8 cellular contexts compared by ENCODE assay signal in genomic region chr20:63894358-63895201, GRCh38. TPM values are rescaled to one million over a fixed set of nuclear protein-coding genes. Genes with fewer than 3 reads are reported as not detected.
DNase-seq lines count a peak whose midpoint lies in the region; ATAC-seq and TF ChIP-seq lines count a peak whose summit lies in the region.

A gene with protein sequence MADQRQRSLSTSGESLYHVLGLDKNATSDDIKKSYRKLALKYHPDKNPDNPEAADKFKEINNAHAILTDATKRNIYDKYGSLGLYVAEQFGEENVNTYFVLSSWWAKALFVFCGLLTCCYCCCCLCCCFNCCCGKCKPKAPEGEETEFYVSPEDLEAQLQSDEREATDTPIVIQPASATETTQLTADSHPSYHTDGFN (plus strand): TSS chr20:63895126. CDS start chr20:63928346, 33,220 bp downstream.

- TF ChIP-seq CTCF in AG09309 (IDR thresholded peaks at IDR 0.05; ENCODE audit: control insufficient read depth, insufficient read depth, low read depth, low read length, missing control alignments): no peak
- peak in 3 of 11 experiments; percentile 6 to 22 (median 22) for TF ChIP-seq CTCF in spleen (IDR thresholded peaks at IDR 0.05 in 8 of 11, conservative IDR thresholded peaks at IDR 0.05 in 3 of 11)

- in situ Hi-C loops in GM18951 (cut with MboI; ENCODE audit: low sequenced_read_pairs, unreplicated experiment): no loop called here

- H3K36me3 ChIP-seq in spleen: peaks cover 0 to 60% (median 21%) of the 10 kb centered on the region in 6 donors

- intact Hi-C loops in spleen (cut with DNase I; ENCODE audit: low total_unique reads): no loop called here

- H3K4me1 ChIP-seq in spleen: peaks cover 17 to 68% (median 47%) of the 10 kb centered on the region in 6 donors

- H3K27me3 ChIP-seq in spleen (replicated peaks in 1 of 7): no peaks in the 10 kb centered on the region

- TF ChIP-seq POLR2A in GM18951 (IDR thresholded peaks at IDR 0.05; ENCODE audit: extremely low read depth, insufficient read depth, insufficient read length): peak; percentile 59
- TF ChIP-seq POLR2A in spleen (IDR thresholded peaks at IDR 0.05): peak in 1 of 3 donors; percentile 66

- H3K9me3 ChIP-seq in spleen: no peaks in the 10 kb centered on the region

- DNase-seq in AG09309 (ENCODE audit: low read depth): peak; percentile 49
- DNase-seq in NCI-H345 (lab: John Stamatoyannopoulos, UW): peak; percentile 97
- peak; percentile 98 for DNase-seq in central memory CD4-positive, alpha-beta T cell
- peak; percentile 85 for DNase-seq in iris pigment epithelial cell (ENCODE audit: low read depth)
- peak; percentile 99 for DNase-seq in spleen

- H3K4me3 ChIP-seq in AG09309 (ENCODE audit: control insufficient read depth, low read depth, low read length) (peak within 1 kb of the TSS; percentile 67), spleen (peak within 1 kb of the TSS; percentile 45 to 87 (median 56))

- ATAC-seq in HG03280 (IDR thresholded peaks at IDR 0.05; ENCODE audit: unreplicated experiment): peak; percentile 90
- ATAC-seq in activated CD4-positive, CD25-positive, alpha-beta regulatory T cell treated with anti-CD3 and anti-CD28 coated beads, Interleukin-2, amount 50 U/mL, for 24 hours: peak; percentile 76 to 82

- WGBS in spleen, 5 donors: 2 to 7% (median 3%) methylated on average over 37 to 82 of the region's 82 CpGs

- peak within 1 kb of the TSS; percentile 79 to 97 (median 90) for H3K27ac ChIP-seq in spleen

RNA-seq across cellular contexts. Expression of the gene that starts here (rescaled TPM):
- 10 to 100 TPM; 47.5 to 83.1 (median 65.4) TPM for total RNA-seq in spleen
- 10 to 100 TPM; 12.7 to 32.3 (median 15.2) TPM for polyA plus RNA-seq in spleen

Comparison
In these comparisons a context has a peak if more than half of its experiments do, and no peak if none do; other contexts are left out.
1. Peak in every context shown above with its lines: DNase-seq, ATAC-seq, H3K4me3 ChIP-seq and H3K27ac ChIP-seq.
2. DNase-seq: peak in every context shown above with its lines; median percentile 99 in spleen; 98 in central memory CD4-positive, alpha-beta T cell; 97 in NCI-H345; 85 in iris pigment epithelial cell; 49 in AG09309.